ENCODE assay signal across 29 cellular contexts in genomic region chr7:19675816-19676215, GRCh38.
"Had no signal": no experiment of that assay in that cellular context is flagged by ENCODE, and none has a peak within 500 bp of the region (broad histone marks: within the 10 kb centered on the region; RNA-seq: fewer than 3 reads in every experiment).

No MANE protein-coding gene starts in this region.

- FAIRE-seq: urothelium cell line had no signal

- H3K27me3 ChIP-seq: neural progenitor cell, ovary, spleen, stomach, thyroid gland, tibial nerve, upper lobe of left lung, vagina had no signal

- H3K9me3 Mint-ChIP-seq: natural killer cell; nephron; neural progenitor cell; stimulated activated naive CD8-positive, alpha-beta T cell treated with anti-CD3 and anti-CD28 coated beads, Interleukin-15, Interleukin-2, amounts not matched to agents 100 ng/mL and 50 ng/mL, for 24 hours had no signal

- H3K9ac ChIP-seq: neural progenitor cell, parathyroid adenoma had no signal

- H3K27me3 Mint-ChIP-seq: progenitor cell of endocrine pancreas; stimulated activated naive B cell treated with anti-CD40 and anti-IgM and Interleukin-4, amounts not matched to agents 10 μg/mL and 1 μg/mL and 100 μg/mL, for 72 hours; stimulated activated naive CD8-positive, alpha-beta T cell treated with anti-CD3 and anti-CD28 coated beads, Interleukin-15, Interleukin-2, amounts not matched to agents 100 ng/mL and 50 ng/mL, for 24 hours had no signal

- H3K27ac Mint-ChIP-seq: natural killer cell; nephron; neural progenitor cell; progenitor cell of endocrine pancreas; stimulated activated naive B cell treated with anti-CD40 and anti-IgM and Interleukin-4, amounts not matched to agents 10 μg/mL and 1 μg/mL and 100 μg/mL, for 72 hours; stimulated activated naive CD8-positive, alpha-beta T cell treated with anti-CD3 and anti-CD28 coated beads, Interleukin-15, Interleukin-2, amounts not matched to agents 100 ng/mL and 50 ng/mL, for 24 hours had no signal

- H3K4me3 ChIP-seq: neural progenitor cell, ovary, psoas muscle, skin epidermis, spleen, stomach, thoracic aorta, thyroid gland, tibial nerve, upper lobe of left lung, vagina had no signal

- H3K27ac ChIP-seq: neural progenitor cell, ovary, parathyroid adenoma, psoas muscle, skin epidermis, spleen, stomach, thoracic aorta, thyroid gland, tibial nerve, upper lobe of left lung, vagina had no signal

- ATAC-seq: natural killer cell; psoas muscle; right cardiac atrium; sciatic nerve; stimulated activated naive B cell treated with anti-CD40 and anti-IgM and Interleukin-4, amounts not matched to agents 10 μg/mL and 1 μg/mL and 100 μg/mL, for 72 hours had no signal

- H3K4me2 ChIP-seq: neural progenitor cell had no signal

- H3K36me3 Mint-ChIP-seq: natural killer cell, neural progenitor cell had no signal

- H3K4me1 Mint-ChIP-seq: natural killer cell, nephron had no signal

- H3K4me1 ChIP-seq: neural progenitor cell, parathyroid adenoma, psoas muscle, stomach, thyroid gland, tibial nerve, upper lobe of left lung, vagina had no signal

- H3K9me3 ChIP-seq: ovary, psoas muscle, spleen, stomach, thoracic aorta, thyroid gland, tibial nerve, upper lobe of left lung, vagina had no signal

- H3K4me3 Mint-ChIP-seq: natural killer cell; nephron; neural progenitor cell; stimulated activated naive CD8-positive, alpha-beta T cell treated with anti-CD3 and anti-CD28 coated beads, Interleukin-15, Interleukin-2, amounts not matched to agents 100 ng/mL and 50 ng/mL, for 24 hours had no signal

- H3K79me2 ChIP-seq: parathyroid adenoma had no signal

- H2AFZ ChIP-seq: neural progenitor cell, parathyroid adenoma had no signal

- DNase-seq: natural killer cell; occipital lobe; ovary; posterior cingulate gyrus; psoas muscle; right cardiac atrium; spleen; stimulated activated CD4-positive, alpha-beta T cell treated with anti-CD3 and anti-CD28 coated beads, Interleukin-12 subunit alpha, Interleukin-12 subunit beta, amount 100 ng/mL, for 4 hours; stimulated activated CD4-positive, alpha-beta T cell treated with anti-CD3 and anti-CD28 coated beads, Interleukin-1b, Interleukin-23, amount 100 ng/mL, for 48 hours; stimulated activated CD4-positive, alpha-beta T cell treated with anti-CD3 and anti-CD28 coated beads, Interleukin-4, amount 100 ng/mL, for 1 hour; stimulated activated CD4-positive, alpha-beta T cell treated with anti-CD3 and anti-CD28 coated beads, Interleukin-4, amount 100 ng/mL, for 4 hours; stimulated activated CD8-positive, alpha-beta memory T cell treated with anti-CD3 and anti-CD28 coated beads, Interleukin-4, amount 100 ng/mL, for 48 hours; stimulated activated naive B cell treated with anti-CD40 and anti-IgM and Interleukin-4, amounts not matched to agents 10 μg/mL and 1 μg/mL and 100 μg/mL, for 72 hours; stimulated activated naive CD4-positive, alpha-beta T cell treated with Interleukin-2 at 50 U/mL for 16 hours; stomach; thyroid gland; trophoblast cell; upper lobe of left lung had no signal

- H3K36me3 ChIP-seq: neural progenitor cell, ovary, spleen, stomach, thoracic aorta, thyroid gland, tibial nerve, upper lobe of left lung, vagina had no signal
